Comparison of ENCODE assay signal across 20 cellular contexts in genomic region chr1:13945856-13946255, GRCh38.
DNase-seq lines count a peak whose midpoint lies in the region; ATAC-seq and TF ChIP-seq lines count a peak whose summit lies in the region.
"Had no signal": no experiment of that assay in that cellular context is flagged by ENCODE, and none has a peak within 500 bp of the region (broad histone marks: within the 10 kb centered on the region; RNA-seq: fewer than 3 reads in every experiment).

No MANE protein-coding gene starts in this region.

- peak overlapping the region; percentile 51; the same call in 1 of the 2 replicates for H3K9ac ChIP-seq in MM.1S (ENCODE audit: low read length)

- H3K4me2 ChIP-seq in MM.1S (ENCODE audit: low read depth, low read length): peak overlapping the region; percentile 54; the same call in 1 of the 2 replicates

- no peak for TF ChIP-seq CTCF in MM.1S (IDR thresholded peaks at IDR 0.05; ENCODE audit: low read length)
- no peak for TF ChIP-seq CTCF in osteocyte (IDR thresholded peaks at IDR 0.05)

- H3K4me1 ChIP-seq in MM.1S (ENCODE audit: low read length): peaks cover 20% of the 10 kb centered on the region
- H3K4me1 ChIP-seq: SJSA1 had no signal

- no peaks in the 10 kb centered on the region for H3K9me3 ChIP-seq in MM.1S (replicated peaks; ENCODE audit: insufficient read depth, low read length)
- H3K9me3 ChIP-seq: SJSA1 had no signal

- H4K20me1 ChIP-seq in MM.1S (ENCODE audit: insufficient read depth, low read length): no peaks in the 10 kb centered on the region

- no peaks in the 10 kb centered on the region for H3K79me2 ChIP-seq in MM.1S (ENCODE audit: low read length)

- ATAC-seq in GM18502 (IDR thresholded peaks at IDR 0.05; ENCODE audit: poor library complexity, unreplicated experiment): no peak

- DNase-seq in DMS 273 treated with DMSO at 0.1 percent for 48 hours (lab: John Stamatoyannopoulos, UW): peak; percentile 51
- DNase-seq in MM.1S: peak; percentile 82
- peak; percentile 12 for DNase-seq in cerebellum (ENCODE audit: low spot score)
- peak; percentile 38 for DNase-seq in osteocyte (ENCODE audit: extremely low spot score, unreplicated experiment)
- no peak for DNase-seq in H7
- no peak for DNase-seq in effector CD8-positive, alpha-beta T cell (lab: John Stamatoyannopoulos, UW)
- DNase-seq: GDM1, H9, IMR-90, Karpas-422, MG63, NCI-H1092 treated with DMSO at 0.1 percent for 48 hours, NCI-H1694, NCI-H2081 treated with DMSO at 0.1 percent for 48 hours, NCI-H2227 treated with DMSO at 0.1 percent for 48 hours, NCI-H510A treated with DMSO at 0.1 percent for 48 hours, NCI-H774 had no signal

- H3K36me3 Mint-ChIP-seq in osteocyte (ENCODE audit: unreplicated experiment): no peaks in the 10 kb centered on the region

- no peaks in the 10 kb centered on the region for H3K4me1 Mint-ChIP-seq in osteocyte (ENCODE audit: unreplicated experiment)
- H3K4me1 Mint-ChIP-seq: B cell had no signal

- H3K27me3 ChIP-seq in MM.1S (replicated peaks; ENCODE audit: insufficient read depth, low read length): no peaks in the 10 kb centered on the region
- no peaks in the 10 kb centered on the region; the same call in 1 of the 2 replicates for H3K27me3 ChIP-seq in H7 (ENCODE audit: control insufficient read depth, insufficient read depth, low read length)
- H3K27me3 ChIP-seq: MG63 had no signal

- no peaks in the 10 kb centered on the region for H3K27me3 Mint-ChIP-seq in osteocyte (ENCODE audit: unreplicated experiment)

- no peak overlapping the region for H3K27ac Mint-ChIP-seq in osteocyte (ENCODE audit: unreplicated experiment)
- H3K27ac Mint-ChIP-seq: B cell, H9 had no signal

- no peak overlapping the region for H3K4me3 Mint-ChIP-seq in osteocyte (ENCODE audit: unreplicated experiment)
- H3K4me3 Mint-ChIP-seq: B cell, H9 had no signal

- no peak overlapping the region for H2AFZ ChIP-seq in MM.1S (ENCODE audit: low read length)

- H3K27ac ChIP-seq in MM.1S (ENCODE audit: low read length): peak overlapping the region; percentile 84
- H3K27ac ChIP-seq: SJSA1 had no signal

- H3K4me3 ChIP-seq in MM.1S (ENCODE audit: low read length) (no peak overlapping the region), H7 (ENCODE audit: insufficient read depth, low read depth, low read length) (no peak overlapping the region)
- H3K4me3 ChIP-seq: MG63, SJSA1 had no signal

- H3K36me3 ChIP-seq in MM.1S (replicated peaks; ENCODE audit: insufficient read depth, low read length): no peaks in the 10 kb centered on the region
- no peaks in the 10 kb centered on the region for H3K36me3 ChIP-seq in H7 (replicated peaks; ENCODE audit: control insufficient read depth, insufficient read depth, low read length)
- H3K36me3 ChIP-seq: MG63, SJSA1 had no signal

- peaks cover 29% of the 10 kb centered on the region for H3K9me3 Mint-ChIP-seq in osteocyte (ENCODE audit: unreplicated experiment)

- no peaks in the 10 kb centered on the region for H3K9me2 ChIP-seq in MM.1S (replicated peaks; ENCODE audit: insufficient read depth, low read length)

- peaks cover 19% of the 10 kb centered on the region for H3F3A ChIP-seq in MM.1S (ENCODE audit: insufficient read depth, low read length)

Comparison
In these comparisons a context has a peak if more than half of its experiments do, and no peak if none do; other contexts are left out.
1. DNase-seq: peak in DMS 273 treated with DMSO at 0.1 percent for 48 hours (single experiment), MM.1S (single experiment), cerebellum (single experiment) and osteocyte (single experiment); none in H7 (single experiment) and effector CD8-positive, alpha-beta T cell (single experiment).